In genomic region chr1:59367269-59368006, GRCh38 we compare ENCODE assay signal across 10 cellular contexts.
DNase-seq lines count a peak whose midpoint lies in the region; ATAC-seq and TF ChIP-seq lines count a peak whose summit lies in the region.
"Had no signal": no experiment of that assay in that cellular context is flagged by ENCODE, and none has a peak within 500 bp of the region (broad histone marks: within the 10 kb centered on the region; RNA-seq: fewer than 3 reads in every experiment).

No MANE protein-coding gene starts in this region.

- peaks cover 17% of the 10 kb centered on the region for H3K4me1 Mint-ChIP-seq in neural progenitor cell
- H3K4me1 Mint-ChIP-seq: B cell had no signal

- H3K4me3 ChIP-seq in PC-9 (no peak overlapping the region), neural progenitor cell (no peak overlapping the region)

- no peaks in the 10 kb centered on the region for H4K20me1 ChIP-seq in PC-9 (ENCODE audit: insufficient read depth)
- H4K20me1 ChIP-seq in neural progenitor cell (ENCODE audit: low read depth), result no peaks in the 10 kb centered on the region

- no peak overlapping the region for H3K9ac ChIP-seq in neural progenitor cell

- H3K79me2 ChIP-seq in PC-9 (ENCODE audit: low read depth) (no peaks in the 10 kb centered on the region), neural progenitor cell (ENCODE audit: low read depth) (no peaks in the 10 kb centered on the region)

- POLR2A ChIA-PET in PC-9 (lab: Charles Lee; ENCODE audit: unreplicated experiment), result interaction anchor here (0.6 to 0.7 kb wide), 3 partner anchors 65 to 513 kb away, joined by 3 to 19 read pairs (median 7); no protein-coding TSS in a partner anchor

- H3F3A ChIP-seq in PC-9 (ENCODE audit: insufficient read depth, low read depth) (no peaks in the 10 kb centered on the region), neural progenitor cell (ENCODE audit: low read depth) (peaks cover 12% of the 10 kb centered on the region)

- H2AFZ ChIP-seq in PC-9 (no peak overlapping the region), neural progenitor cell (replicated peaks) (no peak overlapping the region)

- no peaks in the 10 kb centered on the region for H3K9me3 ChIP-seq in PC-9 (ENCODE audit: insufficient read depth, low read depth)
- H3K9me3 ChIP-seq in neural progenitor cell (ENCODE audit: low read depth), result no peaks in the 10 kb centered on the region

- no peak overlapping the region for H3K27ac Mint-ChIP-seq in neural progenitor cell
- H3K27ac Mint-ChIP-seq: B cell had no signal

- H3K27me3 Mint-ChIP-seq in neural progenitor cell (ENCODE audit: insufficient read depth, low read depth), result no peaks in the 10 kb centered on the region
- H3K27me3 Mint-ChIP-seq: B cell had no signal

- BruUV-seq in PC-9 (replicated peaks; lab: Mats Ljungman, UMichigan), result no TSS peak

- CTCF ChIA-PET in PC-9 (lab: Charles Lee), result no interaction called here

- H3K27ac ChIP-seq in PC-9 (no peak overlapping the region), neural progenitor cell (peak overlapping the region; percentile 26)

- no peaks in the 10 kb centered on the region for H3K9me2 ChIP-seq in PC-9 (ENCODE audit: insufficient read depth)

- H3K4me1 ChIP-seq in PC-9 (replicated peaks; ENCODE audit: insufficient read depth), result 0 out of 2 replicates have a peak, but pooled peaks cover 6% of the 10 kb centered on the region
- H3K4me1 ChIP-seq in neural progenitor cell, result peaks cover 14% of the 10 kb centered on the region

- TF ChIP-seq CTCF in PC-9 (conservative IDR thresholded peaks at IDR 0.05) (no peak), neural progenitor cell (IDR thresholded peaks at IDR 0.05) (no peak)

- ATAC-seq in GM18868 (IDR thresholded peaks at IDR 0.05; ENCODE audit: unreplicated experiment), result no peak
- no peak for ATAC-seq in HG02840 (IDR thresholded peaks at IDR 0.05; ENCODE audit: low FRiP score, unreplicated experiment)

- intact Hi-C loops in PC-9 (cut with micrococcal nuclease; ENCODE audit: unreplicated experiment), result no loop called here

- peaks cover 12% of the 10 kb centered on the region for H3K9me3 Mint-ChIP-seq in neural progenitor cell

- DNase-seq in AG08395 (ENCODE audit: low spot score) (peak; percentile 91), PC-9 (peak; percentile 25 to 63), fibroblast of gingiva (ENCODE audit: low read depth) (peak; percentile 95), neural progenitor cell (ENCODE audit: low spot score) (peak; percentile 34), ureter (ENCODE audit: low spot score) (no peak)
- no peak for DNase-seq in effector CD4-positive, alpha-beta T cell
- DNase-seq: dermis blood vessel endothelial cell had no signal

- no peak overlapping the region for H3K4me2 ChIP-seq in PC-9
- peak overlapping the region; percentile 9 for H3K4me2 ChIP-seq in neural progenitor cell

- no peak overlapping the region for H3K4me3 Mint-ChIP-seq in neural progenitor cell
- H3K4me3 Mint-ChIP-seq: B cell had no signal

- no peaks in the 10 kb centered on the region for H3K36me3 ChIP-seq in PC-9 (ENCODE audit: low read depth)
- no peaks in the 10 kb centered on the region for H3K36me3 ChIP-seq in neural progenitor cell

- H3K27me3 ChIP-seq in PC-9 (ENCODE audit: insufficient read depth, low read depth), result no peaks in the 10 kb centered on the region
- no peaks in the 10 kb centered on the region for H3K27me3 ChIP-seq in neural progenitor cell

- H3K36me3 Mint-ChIP-seq in neural progenitor cell, result peaks cover 4% of the 10 kb centered on the region

Comparison
In these comparisons a context has a peak if more than half of its experiments do, and no peak if none do; other contexts are left out.
1. DNase-seq: peak in AG08395 (single experiment), PC-9 (2 of 2), fibroblast of gingiva (single experiment) and neural progenitor cell (single experiment); none in ureter (single experiment) and effector CD4-positive, alpha-beta T cell (single experiment).